ENCODE assay signal across 9 cellular contexts in the genomic region with DNA sequence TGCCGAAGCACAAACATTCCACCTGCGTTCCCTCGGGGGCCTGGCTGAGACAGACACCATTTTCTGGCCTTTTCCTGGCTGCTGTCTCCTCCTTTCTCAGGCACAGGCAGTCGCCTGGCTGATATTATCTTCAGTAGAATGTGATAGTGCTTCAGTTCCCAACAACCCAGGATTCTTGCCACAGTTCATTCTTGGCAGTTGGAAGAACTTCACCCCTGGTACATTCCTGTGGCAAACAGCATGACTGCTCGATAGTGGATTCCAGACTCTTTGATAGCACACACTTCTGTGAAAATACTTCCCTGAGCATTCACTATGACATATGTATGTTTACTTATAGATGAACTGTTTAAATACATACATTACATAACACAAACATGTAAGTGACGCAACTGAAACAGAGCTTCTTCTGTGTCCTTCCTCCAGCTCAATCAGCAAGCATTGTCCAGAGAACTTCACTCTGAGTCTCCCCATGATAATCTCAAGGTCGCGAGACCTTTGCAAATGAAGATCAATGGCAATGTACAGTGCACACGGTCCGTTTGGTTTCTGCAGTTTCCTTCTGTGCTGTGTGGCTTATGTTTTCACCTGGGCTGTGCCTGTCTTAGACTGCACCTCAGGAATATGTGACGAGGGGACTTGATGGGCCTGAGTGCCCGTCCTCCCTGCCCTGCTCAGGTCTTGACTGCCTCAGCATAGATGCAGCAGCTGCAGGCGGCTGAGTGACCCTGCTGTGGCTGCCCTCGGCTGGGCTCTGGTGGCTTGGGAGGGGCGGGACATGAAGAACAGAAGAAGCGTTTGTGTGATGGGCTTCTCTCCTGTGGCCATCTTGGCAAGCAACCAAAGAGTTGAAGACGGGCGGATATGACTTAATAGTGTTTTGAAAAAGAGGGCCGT. TPM values are rescaled to one million over a fixed set of nuclear protein-coding genes. Genes with fewer than 3 reads are reported as not detected.
DNase-seq lines count a peak whose midpoint lies in the region; ATAC-seq, FAIRE-seq and TF ChIP-seq lines count a peak whose summit lies in the region.
"Had no signal": no experiment of that assay in that cellular context is flagged by ENCODE, and none has a peak within 500 bp of the region (broad histone marks: within the 10 kb centered on the region; RNA-seq: fewer than 3 reads in every experiment).

No MANE protein-coding gene starts in this region.

- H3K27ac ChIP-seq in suprapubic skin = peak overlapping the region; percentile 7
- no peak overlapping the region for H3K27ac ChIP-seq in A673 (ENCODE audit: low read depth, low read length, poor library complexity, severe bottlenecking)

- no peak for TF ChIP-seq POLR2A in suprapubic skin (IDR thresholded peaks at IDR 0.05)

- POLR2A ChIA-PET in A673 (lab: Charles Lee; ENCODE audit: low non-redundant PET) = no interaction called here

- no TSS peak for BruUV-seq in A673 (replicated peaks; lab: Mats Ljungman, UMichigan)

- H3K27me3 ChIP-seq in suprapubic skin (no peaks in the 10 kb centered on the region), A673 (replicated peaks; ENCODE audit: insufficient read depth, low read depth, low read length, poor library complexity) (peaks cover 2% of the 10 kb centered on the region)

- ATAC-seq in GM19023 (IDR thresholded peaks at IDR 0.05; ENCODE audit: unreplicated experiment) = no peak

- H3K9me3 ChIP-seq in suprapubic skin (no peaks in the 10 kb centered on the region), A673 (ENCODE audit: low read depth, low read length, poor library complexity, severe bottlenecking) (no peaks in the 10 kb centered on the region)

- whole genome bisulfite sequencing in suprapubic skin = 53% methylated on average over 19 of the region's 19 CpGs

- no peak for FAIRE-seq in HTR-8/SVneo (lab: Jason Lieb, UNC)
- no peak for FAIRE-seq in RCC 7860 (lab: Jason Lieb, UNC)

- TF ChIP-seq CTCF in cardiac fibroblast (IDR thresholded peaks at IDR 0.05; ENCODE audit: low read depth, low read length) = no peak
- TF ChIP-seq CTCF in suprapubic skin (IDR thresholded peaks at IDR 0.05) = no peak
- TF ChIP-seq CTCF in A673 (conservative IDR thresholded peaks at IDR 0.05; ENCODE audit: low read depth, low read length) = no peak

- intact Hi-C loops in A673 (cut with micrococcal nuclease; ENCODE audit: unreplicated experiment) = no loop called here

- TF ChIP-seq EP300 in suprapubic skin (IDR thresholded peaks at IDR 0.05) = no peak

- H3K36me3 ChIP-seq in suprapubic skin = no peaks in the 10 kb centered on the region
- no peaks in the 10 kb centered on the region for H3K36me3 ChIP-seq in A673 (ENCODE audit: insufficient read depth, low read length, poor library complexity, severe bottlenecking)

- no peak overlapping the region for H3K4me3 ChIP-seq in cardiac fibroblast (replicated peaks in 1 of 2; ENCODE audit: low read depth in 2 of 2, low read length in 2 of 2)
- H3K4me3 ChIP-seq in suprapubic skin = no peak overlapping the region
- no peak overlapping the region for H3K4me3 ChIP-seq in A673 (ENCODE audit: low read depth, low read length, poor library complexity, severe bottlenecking)

- H3K4me1 ChIP-seq in suprapubic skin = peaks cover 34% of the 10 kb centered on the region
- no peaks in the 10 kb centered on the region for H3K4me1 ChIP-seq in A673 (ENCODE audit: insufficient read depth, low read length, poor library complexity, severe bottlenecking)

- CTCF ChIA-PET in A673 (lab: Charles Lee) = interaction anchor here (0.5 kb wide), 1 partner anchor 42 kb away, joined by 5 read pairs; no protein-coding TSS in a partner anchor

- DNase-seq in HTR-8/SVneo (ENCODE audit: insufficient read length, low spot score) (peak; percentile 35), cardiac fibroblast (ENCODE audit: low read depth in 2 of 2) (peak; percentile 89 to 92), kidney glomerular epithelial cell (lab: John Stamatoyannopoulos, UW) (peak; percentile 58), suprapubic skin (ENCODE audit: low spot score in 2 of 2) (no peak), NCI-H1436 treated with DMSO at 0.1 percent for 48 hours (lab: John Stamatoyannopoulos, UW) (no peak), RCC 7860 (ENCODE audit: low spot score) (no peak), A673 (ENCODE audit: low spot score) (no peak)

RNA-seq across cellular contexts. Expression of a gene that starts 7.5 kb away (rescaled TPM):
- total RNA-seq in suprapubic skin (not detected), A673 (2021) (not detected in 2 replicates)
- total RNA-seq: epithelial cell of proximal tubule had no signal

RNA-seq across cellular contexts. Expression of a gene that starts 16.4 kb away (rescaled TPM):
- total RNA-seq in suprapubic skin (1 to 10 TPM; 1.9 to 6.8 (median 3.7) TPM), A673 (2021) (75.0 and 85.2 TPM in 2 replicates)

RNA-seq across cellular contexts. Expression of a gene that starts 50.0 kb away (rescaled TPM):
- total RNA-seq in suprapubic skin (100 to 1,000 TPM; 106 to 145 (median 129) TPM), A673 (2021) (30.2 and 32.6 TPM in 2 replicates)

Comparison
In these comparisons a context has a peak if more than half of its experiments do, and no peak if none do; other contexts are left out.
1. DNase-seq: peak in HTR-8/SVneo (single experiment), cardiac fibroblast (2 of 2) and kidney glomerular epithelial cell (single experiment); none in suprapubic skin (0 of 2), NCI-H1436 treated with DMSO at 0.1 percent for 48 hours (single experiment), RCC 7860 (single experiment) and A673 (single experiment).